11 cellular contexts compared by ENCODE assay signal in the genomic region with DNA sequence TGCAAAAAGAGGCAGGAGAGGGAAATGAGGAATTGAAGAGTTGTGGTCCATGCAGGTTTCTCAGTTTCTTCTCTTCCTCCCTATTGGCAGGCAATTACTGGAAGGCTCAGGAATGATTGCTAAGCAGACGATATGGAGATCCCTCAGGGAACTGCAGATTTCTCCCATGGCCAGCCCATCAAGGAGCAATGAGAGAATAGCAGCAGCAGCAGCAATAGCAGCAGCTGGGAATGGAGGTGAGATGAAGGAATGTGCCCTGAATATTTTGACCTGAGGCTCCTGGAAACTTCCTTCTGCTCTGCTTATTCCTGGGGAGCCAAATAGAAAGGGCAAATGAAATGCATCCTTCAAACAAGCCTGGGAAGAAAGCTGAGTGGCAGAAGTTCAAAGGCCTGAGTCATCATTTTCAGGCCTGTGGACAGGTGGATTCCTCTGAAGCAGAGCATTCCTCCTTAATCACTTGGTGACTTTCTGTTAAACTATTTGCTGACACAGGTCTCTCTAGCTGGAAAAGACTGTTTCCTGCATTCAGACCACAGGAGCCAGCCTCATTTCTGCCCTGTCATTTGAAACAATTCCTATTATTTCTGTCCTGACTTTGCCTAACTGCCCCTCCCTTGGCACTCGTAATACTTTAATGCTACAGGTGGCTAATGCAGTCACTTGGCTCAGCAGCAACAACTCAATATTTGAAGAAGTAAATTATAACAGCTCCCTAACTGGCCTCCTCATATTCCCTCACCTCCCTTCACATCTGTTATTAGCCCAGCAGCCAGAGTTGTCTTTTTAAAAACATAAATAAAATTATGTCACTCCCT.
DNase-seq lines count a peak whose midpoint lies in the region; ATAC-seq and TF ChIP-seq lines count a peak whose summit lies in the region.
"Had no signal": no experiment of that assay in that cellular context is flagged by ENCODE, and none has a peak within 500 bp of the region (broad histone marks: within the 10 kb centered on the region; RNA-seq: fewer than 3 reads in every experiment).

No MANE protein-coding gene starts in this region.

- H3K4me3 ChIP-seq in tibial artery = no peak overlapping the region

- H3K4me3 Mint-ChIP-seq in neural crest cell = no peak overlapping the region

- no peaks in the 10 kb centered on the region for H3K27me3 Mint-ChIP-seq in neural crest cell (ENCODE audit: low read depth)

- no peaks in the 10 kb centered on the region for H3K36me3 Mint-ChIP-seq in neural crest cell (ENCODE audit: low read depth)

- TF ChIP-seq CTCF in neural crest cell (conservative IDR thresholded peaks at IDR 0.05) = no peak
- TF ChIP-seq CTCF in tibial artery (IDR thresholded peaks at IDR 0.05) = no peak

- no peaks in the 10 kb centered on the region for H3K4me1 ChIP-seq in tibial artery

- ATAC-seq in GM18873 (IDR thresholded peaks at IDR 0.05; ENCODE audit: low FRiP score, unreplicated experiment) = no peak

- H3K36me3 ChIP-seq in tibial artery = no peaks in the 10 kb centered on the region

- peak overlapping the region; percentile 2 for H3K27ac Mint-ChIP-seq in neural crest cell (ENCODE audit: unreplicated experiment)

- H3K27me3 ChIP-seq in tibial artery = no peaks in the 10 kb centered on the region

- peaks cover 0 to 10% (median 9%) of the 10 kb centered on the region in 3 donors for H3K9me3 ChIP-seq in tibial artery

- H3K27ac ChIP-seq in epithelial cell of prostate (peak overlapping the region; percentile 10), tibial artery (no peak overlapping the region)

- intact Hi-C loops in tibial artery (cut with DNase I; ENCODE audit: low total_unique reads) = no loop called here

- no peaks in the 10 kb centered on the region for H3K4me1 Mint-ChIP-seq in neural crest cell

- peaks cover 9% of the 10 kb centered on the region for H3K9me3 Mint-ChIP-seq in neural crest cell

- peak; percentile 82 for DNase-seq in EH (ENCODE audit: low read depth)
- peak; percentile 18 for DNase-seq in NCI-H69 (lab: John Stamatoyannopoulos, UW)
- peak; percentile 68 for DNase-seq in epithelial cell of prostate (ENCODE audit: low read depth, low spot score)
- no peak for DNase-seq in neural crest cell (ENCODE audit: low read depth, low spot score)
- DNase-seq in tibial artery = no peak
- no peak for DNase-seq in KBM-7
- no peak for DNase-seq in SK-N-DZ (ENCODE audit: low spot score)
- DNase-seq: activated CD4-positive, alpha-beta T cell treated with anti-CD3 and anti-CD28 coated beads for 48 hours; midbrain; NCI-H526 treated with DMSO at 0.1 percent for 48 hours had no signal

- in situ Hi-C loops in KBM-7 (cut with MboI; ENCODE audit: low pct_unique_long_range_greater_than_20kb, low sequenced_read_pairs) = no loop called here

Comparison
In these comparisons a context has a peak if more than half of its experiments do, and no peak if none do; other contexts are left out.
1. DNase-seq: peak in EH (single experiment), NCI-H69 (single experiment) and epithelial cell of prostate (single experiment); none in neural crest cell (single experiment), tibial artery (0 of 2), KBM-7 (single experiment) and SK-N-DZ (single experiment).